In the genomic region with DNA sequence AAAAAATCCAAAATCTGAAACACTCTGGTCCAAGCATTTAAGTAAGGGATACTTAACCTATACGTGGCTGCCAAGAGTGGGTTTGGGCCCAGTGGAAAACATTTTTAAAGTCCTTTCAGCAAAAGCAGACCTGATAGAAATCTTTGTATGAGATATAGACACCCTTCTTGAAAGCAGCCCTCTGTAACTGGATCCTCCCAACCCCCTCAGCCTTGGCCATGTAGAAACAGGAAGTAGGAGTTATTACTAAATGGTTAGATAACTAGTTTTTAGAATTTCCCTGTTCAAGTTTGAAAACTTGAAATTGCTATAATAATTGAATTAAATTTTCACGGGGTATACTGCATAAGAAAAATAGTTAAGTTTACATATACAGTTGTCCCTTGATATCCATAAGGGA, we compare ENCODE assay signal across 16 cellular contexts.
DNase-seq lines count a peak whose midpoint lies in the region; ATAC-seq and TF ChIP-seq lines count a peak whose summit lies in the region.
"Had no signal": no experiment of that assay in that cellular context is flagged by ENCODE, and none has a peak within 500 bp of the region (broad histone marks: within the 10 kb centered on the region; RNA-seq: fewer than 3 reads in every experiment).

No MANE protein-coding gene starts in this region.

- H3K4me3 ChIP-seq in breast epithelium (no peak overlapping the region), OCI-LY1 (ENCODE audit: low read depth, low read length, poor library complexity, severe bottlenecking) (no peak overlapping the region), choroid plexus epithelial cell (ENCODE audit: low read depth, low read length) (no peak overlapping the region), tibial artery (no peak overlapping the region)
- H3K4me3 ChIP-seq: cardiac muscle cell, hepatocyte, pancreas had no signal

- CTCF ChIA-PET in MCF 10A (lab: Yijun Ruan, JAX), result interaction anchor here (0.7 kb wide), 1 partner anchor 194 kb away, joined by 3 read pairs; a partner anchor contains a TSS
- CTCF ChIA-PET in activated CD8-positive, alpha-beta memory T cell treated with anti-CD3 and anti-CD28 coated beads, Interleukin-2, amount 10 ng/mL, durations not matched to agents 7 days and 5 days (lab: Charles Lee), result no interaction called here

- DNase-seq in MCF 10A (ENCODE audit: unreplicated experiment) (no peak), breast epithelium (ENCODE audit: low spot score in 2 of 2) (no peak), choroid plexus epithelial cell (ENCODE audit: low read depth) (peak; percentile 72), tibial artery (peak in 1 of 2 donors; percentile 65), head of caudate nucleus (no peak), NCI-H1105 (lab: John Stamatoyannopoulos, UW) (no peak)
- no peak for DNase-seq in activated CD8-positive, alpha-beta memory T cell treated with anti-CD3 and anti-CD28 coated beads, Interleukin-2, amount 10 ng/mL, durations not matched to agents 7 days and 5 days
- DNase-seq: activated CD4-positive, alpha-beta memory T cell treated with anti-CD3 and anti-CD28 coated beads for 36 hours; DMS79 treated with DMSO at 0.1 percent for 48 hours; pancreas; stimulated activated CD4-positive, alpha-beta T cell treated with anti-CD3 and anti-CD28 coated beads, Interleukin-1b, Interleukin-23, amount 100 ng/mL, for 48 hours; T-helper 9 cell had no signal

- H3K4me1 ChIP-seq in breast epithelium (no peaks in the 10 kb centered on the region), OCI-LY1 (ENCODE audit: insufficient read depth, low read length, severe bottlenecking) (peaks cover 77% of the 10 kb centered on the region), tibial artery (peaks cover 0 to 68% (median 27%) of the 10 kb centered on the region in 4 donors)
- H3K4me1 ChIP-seq: pancreas had no signal

- no peaks in the 10 kb centered on the region for H3K27me3 Mint-ChIP-seq in MCF 10A (ENCODE audit: insufficient read depth, unreplicated experiment)
- H3K27me3 Mint-ChIP-seq in activated CD8-positive, alpha-beta memory T cell treated with anti-CD3 and anti-CD28 coated beads, Interleukin-2, amount 10 ng/mL, durations not matched to agents 7 days and 5 days, result no peaks in the 10 kb centered on the region
- H3K27me3 Mint-ChIP-seq: activated CD4-positive, alpha-beta memory T cell treated with anti-CD3 and anti-CD28 coated beads for 36 hours had no signal

- H3K9me3 ChIP-seq in breast epithelium, result no peaks in the 10 kb centered on the region
- H3K9me3 ChIP-seq in OCI-LY1 (ENCODE audit: low read length), result no peaks in the 10 kb centered on the region
- no peaks in the 10 kb centered on the region for H3K9me3 ChIP-seq in tibial artery
- H3K9me3 ChIP-seq: pancreas had no signal

- H3K9me2 ChIP-seq in OCI-LY1 (ENCODE audit: low read depth, low read length), result no peaks in the 10 kb centered on the region

- no peaks in the 10 kb centered on the region for H3F3A ChIP-seq in OCI-LY1 (ENCODE audit: insufficient read depth, low read length)

- H3K4me1 Mint-ChIP-seq in MCF 10A (ENCODE audit: insufficient read depth, unreplicated experiment), result peaks cover 48% of the 10 kb centered on the region
- H3K4me1 Mint-ChIP-seq in activated CD8-positive, alpha-beta memory T cell treated with anti-CD3 and anti-CD28 coated beads, Interleukin-2, amount 10 ng/mL, durations not matched to agents 7 days and 5 days, result peaks cover 63% of the 10 kb centered on the region

- H3K9me3 Mint-ChIP-seq in MCF 10A (ENCODE audit: unreplicated experiment), result no peaks in the 10 kb centered on the region
- no peaks in the 10 kb centered on the region for H3K9me3 Mint-ChIP-seq in activated CD8-positive, alpha-beta memory T cell treated with anti-CD3 and anti-CD28 coated beads, Interleukin-2, amount 10 ng/mL, durations not matched to agents 7 days and 5 days (ENCODE audit: low read depth)
- H3K9me3 Mint-ChIP-seq: activated CD4-positive, alpha-beta memory T cell treated with anti-CD3 and anti-CD28 coated beads for 36 hours; stimulated activated memory B cell treated with anti-CD40 and anti-IgM and Interleukin-4, amounts not matched to agents 10 μg/mL and 1 μg/mL and 100 μg/mL, for 72 hours had no signal

- H3K4me3 Mint-ChIP-seq in MCF 10A (ENCODE audit: unreplicated experiment), result no peak overlapping the region
- H3K4me3 Mint-ChIP-seq in activated CD8-positive, alpha-beta memory T cell treated with anti-CD3 and anti-CD28 coated beads, Interleukin-2, amount 10 ng/mL, durations not matched to agents 7 days and 5 days, result no peak overlapping the region
- H3K4me3 Mint-ChIP-seq: activated CD4-positive, alpha-beta memory T cell treated with anti-CD3 and anti-CD28 coated beads for 36 hours; stimulated activated memory B cell treated with anti-CD40 and anti-IgM and Interleukin-4, amounts not matched to agents 10 μg/mL and 1 μg/mL and 100 μg/mL, for 72 hours had no signal

- H3K27ac Mint-ChIP-seq in MCF 10A (ENCODE audit: low read depth, unreplicated experiment), result peak overlapping the region; percentile 95
- H3K27ac Mint-ChIP-seq in activated CD8-positive, alpha-beta memory T cell treated with anti-CD3 and anti-CD28 coated beads, Interleukin-2, amount 10 ng/mL, durations not matched to agents 7 days and 5 days, result no peak overlapping the region
- H3K27ac Mint-ChIP-seq: activated CD4-positive, alpha-beta memory T cell treated with anti-CD3 and anti-CD28 coated beads for 36 hours; stimulated activated memory B cell treated with anti-CD40 and anti-IgM and Interleukin-4, amounts not matched to agents 10 μg/mL and 1 μg/mL and 100 μg/mL, for 72 hours had no signal

- TF ChIP-seq POLR2A in breast epithelium (IDR thresholded peaks at IDR 0.05), result no peak

- TF ChIP-seq CTCF in MCF 10A (IDR thresholded peaks at IDR 0.05; ENCODE audit: unreplicated experiment) (no peak), breast epithelium (IDR thresholded peaks at IDR 0.05) (no peak), OCI-LY1 (IDR thresholded peaks at IDR 0.05; ENCODE audit: low read length) (no peak), choroid plexus epithelial cell (conservative IDR thresholded peaks at IDR 0.05; ENCODE audit: low read depth, low read length) (no peak), tibial artery (IDR thresholded peaks at IDR 0.05) (no peak)

- H3K36me3 Mint-ChIP-seq in MCF 10A (ENCODE audit: insufficient read depth, unreplicated experiment), result peaks cover 5% of the 10 kb centered on the region
- no peaks in the 10 kb centered on the region for H3K36me3 Mint-ChIP-seq in activated CD8-positive, alpha-beta memory T cell treated with anti-CD3 and anti-CD28 coated beads, Interleukin-2, amount 10 ng/mL, durations not matched to agents 7 days and 5 days
- H3K36me3 Mint-ChIP-seq: activated CD4-positive, alpha-beta memory T cell treated with anti-CD3 and anti-CD28 coated beads for 36 hours; stimulated activated memory B cell treated with anti-CD40 and anti-IgM and Interleukin-4, amounts not matched to agents 10 μg/mL and 1 μg/mL and 100 μg/mL, for 72 hours had no signal

- ATAC-seq in activated CD8-positive, alpha-beta memory T cell treated with anti-CD3 and anti-CD28 coated beads, Interleukin-2, amount 10 ng/mL, durations not matched to agents 7 days and 5 days, result no peak
- ATAC-seq: stimulated activated memory B cell treated with anti-CD40 and anti-IgM and Interleukin-4, amounts not matched to agents 10 μg/mL and 1 μg/mL and 100 μg/mL, for 72 hours had no signal

- POLR2A ChIA-PET in MCF 10A (lab: Yijun Ruan, JAX), result no interaction called here

- H2AFZ ChIP-seq in OCI-LY1 (ENCODE audit: low read length), result no peak overlapping the region
- H2AFZ ChIP-seq: hepatocyte had no signal

- H3K36me3 ChIP-seq in breast epithelium (no peaks in the 10 kb centered on the region), OCI-LY1 (ENCODE audit: insufficient read depth, low read length) (no peaks in the 10 kb centered on the region), tibial artery (peaks cover 11 to 15% (median 15%) of the 10 kb centered on the region in 3 donors)
- H3K36me3 ChIP-seq: cardiac muscle cell, pancreas had no signal

- H3K9ac ChIP-seq in OCI-LY1 (ENCODE audit: low read length), result no peak overlapping the region

- intact Hi-C loops in MCF 10A (cut with micrococcal nuclease), result loop anchor here (5.0 kb wide), 1 partner anchor 91 kb away; no protein-coding TSS in a partner anchor
- intact Hi-C loops in breast epithelium (cut with DNase I; ENCODE audit: low total_unique reads), result no loop called here
- intact Hi-C loops in tibial artery (cut with DNase I; ENCODE audit: low total_unique reads), result no loop called here
- intact Hi-C loops in head of caudate nucleus (cut with DNase I), result no loop called here

- BruUV-seq in MCF 10A (replicated peaks; lab: Mats Ljungman, UMichigan), result no TSS peak

- no peaks in the 10 kb centered on the region for H3K79me2 ChIP-seq in OCI-LY1 (ENCODE audit: insufficient read depth, low read length)
- H3K79me2 ChIP-seq: hepatocyte had no signal

- H3K27me3 ChIP-seq in breast epithelium (no peaks in the 10 kb centered on the region), OCI-LY1 (ENCODE audit: insufficient read depth, low read length) (no peaks in the 10 kb centered on the region), tibial artery (no peaks in the 10 kb centered on the region)
- H3K27me3 ChIP-seq: cardiac muscle cell, hepatocyte, pancreas had no signal

- no peak overlapping the region for H3K27ac ChIP-seq in breast epithelium
- H3K27ac ChIP-seq in OCI-LY1 (ENCODE audit: low read depth, low read length, poor library complexity, severe bottlenecking), result peak overlapping the region; percentile 70
- peak overlapping the region; percentile 54 to 74 for H3K27ac ChIP-seq in tibial artery
- H3K27ac ChIP-seq: cardiac muscle cell, pancreas had no signal

- no peaks in the 10 kb centered on the region for H4K20me1 ChIP-seq in OCI-LY1 (ENCODE audit: insufficient read depth, low read length)

- H3K4me2 ChIP-seq in OCI-LY1 (ENCODE audit: low read length), result no peak overlapping the region
- H3K4me2 ChIP-seq: hepatocyte had no signal

Comparison
In these comparisons a context has a peak if more than half of its experiments do, and no peak if none do; other contexts are left out.
1. H3K27ac ChIP-seq: peak in OCI-LY1 (single experiment) and tibial artery (2 of 2); none in breast epithelium (0 of 2).